In the genomic region with DNA sequence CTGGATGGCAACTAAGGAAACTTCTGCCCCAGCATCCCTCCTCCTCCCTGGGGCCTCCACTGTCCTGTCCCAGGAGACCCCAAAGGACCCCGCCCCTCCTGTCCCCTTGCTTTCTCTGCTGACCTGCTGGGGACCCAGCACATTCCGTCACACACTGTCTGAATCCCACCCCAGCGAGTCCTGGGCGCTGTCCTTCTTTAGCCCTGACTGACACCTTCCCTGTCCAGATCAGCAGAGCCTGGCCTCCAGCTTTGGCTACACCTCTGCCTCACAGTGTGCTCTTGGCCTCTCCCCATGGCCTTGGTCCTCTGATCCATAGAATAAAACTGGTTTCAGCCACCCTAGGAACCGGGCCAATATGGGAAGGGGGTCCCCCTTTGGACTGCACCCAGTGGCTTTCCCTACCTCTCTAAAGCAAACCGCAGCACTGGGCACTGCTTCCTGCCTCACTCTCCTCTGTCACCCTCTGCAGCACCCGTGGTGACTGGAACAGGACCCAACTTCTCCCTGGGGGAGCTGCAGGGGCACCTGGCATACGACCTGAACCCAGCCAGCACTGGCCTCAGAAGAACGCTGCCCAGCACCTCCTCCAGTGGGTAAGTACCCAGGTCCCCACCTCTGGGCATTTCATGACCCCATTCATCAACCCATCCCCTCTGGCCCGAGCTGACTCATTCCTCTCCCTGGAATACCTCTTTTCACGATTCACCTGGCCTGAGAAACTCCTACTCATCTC, we compare ENCODE assay signal across 8 cellular contexts. TPM values are rescaled to one million over a fixed set of nuclear protein-coding genes. Genes with fewer than 3 reads are reported as not detected.
DNase-seq lines count a peak whose midpoint lies in the region; ATAC-seq and TF ChIP-seq lines count a peak whose summit lies in the region.

No MANE protein-coding gene starts in this region.

- DNase-seq in DND-41 (no peak), PC-9 (no peak), epithelial cell of proximal tubule (ENCODE audit: low read depth) (no peak), prostate gland (ENCODE audit: low spot score) (no peak), DMS114 treated with DMSO at 0.1 percent for 48 hours (lab: John Stamatoyannopoulos, UW; ENCODE audit: unreplicated experiment) (no peak), left lobe of liver (ENCODE audit: low spot score) (no peak), NCI-H128 (lab: John Stamatoyannopoulos, UW; ENCODE audit: unreplicated experiment) (no peak), omental fat pad (ENCODE audit: low spot score) (no peak)

- peak overlapping the region; percentile 83 for H3K4me2 ChIP-seq in DND-41 (ENCODE audit: insufficient read depth, low read length)
- peak overlapping the region; percentile 66; the same call in 1 of the 2 replicates for H3K4me2 ChIP-seq in PC-9

- CTCF ChIA-PET in PC-9 (lab: Charles Lee), result interaction anchor here (0.6 kb wide), 1 partner anchor 51 kb away, joined by 3 read pairs; no protein-coding TSS in a partner anchor

- H3K27me3 ChIP-seq in DND-41 (ENCODE audit: insufficient read depth, low read length, poor library complexity) (no peaks in the 10 kb centered on the region), PC-9 (ENCODE audit: insufficient read depth, low read depth) (no peaks in the 10 kb centered on the region), prostate gland (replicated peaks; ENCODE audit: insufficient read depth) (no peaks in the 10 kb centered on the region)

- H3K9me2 ChIP-seq in PC-9 (ENCODE audit: insufficient read depth), result no peaks in the 10 kb centered on the region

- POLR2A ChIA-PET in PC-9 (lab: Charles Lee; ENCODE audit: unreplicated experiment), result no interaction called here

- peak overlapping the region; percentile 67 for H3K9ac ChIP-seq in DND-41 (ENCODE audit: low read depth, low read length)

- H3K36me3 ChIP-seq in DND-41 (ENCODE audit: insufficient read depth, low read length) (peaks cover 33% of the 10 kb centered on the region), PC-9 (ENCODE audit: low read depth) (no peaks in the 10 kb centered on the region), prostate gland (no peaks in the 10 kb centered on the region)

- 94% methylated on average over 11 of the region's 11 CpGs for WGBS in prostate gland

- intact Hi-C loops in PC-9 (cut with micrococcal nuclease; ENCODE audit: unreplicated experiment), result no loop called here
- intact Hi-C loops in prostate gland (cut with DNase I), result loop anchor here (5.0 kb wide), 1 partner anchor 33 kb away; no protein-coding TSS in a partner anchor

- BruUV-seq in PC-9 (replicated peaks; lab: Mats Ljungman, UMichigan), result no TSS peak

- H4K20me1 ChIP-seq in DND-41 (ENCODE audit: insufficient read depth, low read length), result no peaks in the 10 kb centered on the region
- no peaks in the 10 kb centered on the region; the same call in 1 of the 2 replicates for H4K20me1 ChIP-seq in PC-9 (ENCODE audit: insufficient read depth)

- peaks cover 11% of the 10 kb centered on the region; the same call in 1 of the 2 replicates for H3F3A ChIP-seq in PC-9 (ENCODE audit: insufficient read depth, low read depth)

- H3K9me3 ChIP-seq in DND-41 (ENCODE audit: insufficient read depth, low read length, severe bottlenecking) (no peaks in the 10 kb centered on the region), PC-9 (ENCODE audit: insufficient read depth, low read depth) (no peaks in the 10 kb centered on the region), prostate gland (no peaks in the 10 kb centered on the region)

- ATAC-seq in DND-41 (ENCODE audit: insufficient read depth, low read depth) (no peak), left lobe of liver (no peak), omental fat pad (ENCODE audit: low FRiP score) (no peak)

- H2AFZ ChIP-seq in DND-41 (ENCODE audit: low read depth, low read length) (peak overlapping the region; percentile 76), PC-9 (no peak overlapping the region)

- TF ChIP-seq CTCF in DND-41 (IDR thresholded peaks at IDR 0.05; ENCODE audit: borderline replicate concordance, extremely low read depth, low read length, poor library complexity, severe bottlenecking) (no peak), PC-9 (conservative IDR thresholded peaks at IDR 0.05) (no peak), epithelial cell of proximal tubule (conservative IDR thresholded peaks at IDR 0.05; ENCODE audit: low read depth, low read length) (no peak), prostate gland (IDR thresholded peaks at IDR 0.05) (no peak), omental fat pad (IDR thresholded peaks at IDR 0.05) (no peak)

- peak overlapping the region; percentile 97 for H3K27ac ChIP-seq in DND-41 (ENCODE audit: low read length)
- H3K27ac ChIP-seq in PC-9, result no peak overlapping the region; the same call in 1 of the 2 replicates
- H3K27ac ChIP-seq in prostate gland, result peak overlapping the region; percentile 85 to 90

- H3K4me3 ChIP-seq in DND-41 (ENCODE audit: low read depth in 1 of 2, low read length in 2 of 2), result peak overlapping the region in 1 of 2 experiments; percentile 64; a peak in 2 of 4 replicates
- no peak overlapping the region for H3K4me3 ChIP-seq in PC-9
- H3K4me3 ChIP-seq in epithelial cell of proximal tubule (ENCODE audit: low read depth, low read length), result peak overlapping the region; percentile 55
- H3K4me3 ChIP-seq in prostate gland, result no peak overlapping the region

- H3K79me2 ChIP-seq in DND-41 (ENCODE audit: insufficient read depth, low read length), result peaks cover 22% of the 10 kb centered on the region
- H3K79me2 ChIP-seq in PC-9 (ENCODE audit: low read depth), result no peaks in the 10 kb centered on the region

- peaks cover 18% of the 10 kb centered on the region for H3K4me1 ChIP-seq in DND-41 (ENCODE audit: insufficient read depth, low read length)
- H3K4me1 ChIP-seq in PC-9 (replicated peaks; ENCODE audit: insufficient read depth), result no peaks in the 10 kb centered on the region
- peaks cover 14% of the 10 kb centered on the region for H3K4me1 ChIP-seq in prostate gland (replicated peaks)

- no peak for TF ChIP-seq POLR2A in prostate gland (IDR thresholded peaks at IDR 0.05)

RNA-seq across cellular contexts. Expression of gene SMIM24, which starts 46.4 kb away (rescaled TPM):
- total RNA-seq in PC-9 (2021) (not detected in 2 replicates), epithelial cell of proximal tubule (1.4 and 2.5 TPM in 2 replicates), prostate gland (1 to 10 TPM in 1 of 2 donors, under 1 TPM in 1; 0.32 to 1.6 TPM), left lobe of liver (10.8 TPM), omental fat pad (not detected)

RNA-seq across cellular contexts. Expression of gene SMIM44, which starts 49.3 kb away (rescaled TPM):
- not detected in 2 replicates for total RNA-seq in PC-9 (2021)
- total RNA-seq in epithelial cell of proximal tubule, result 1.0 TPM in 1 of 2 replicates, not detected in the other
- 1 to 10 TPM in 1 of 2 donors, not detected in 1; 1.7 TPM for total RNA-seq in prostate gland
- not detected for total RNA-seq in left lobe of liver
- not detected for total RNA-seq in omental fat pad
